ENCODE assay signal across 13 cellular contexts in the genomic region with DNA sequence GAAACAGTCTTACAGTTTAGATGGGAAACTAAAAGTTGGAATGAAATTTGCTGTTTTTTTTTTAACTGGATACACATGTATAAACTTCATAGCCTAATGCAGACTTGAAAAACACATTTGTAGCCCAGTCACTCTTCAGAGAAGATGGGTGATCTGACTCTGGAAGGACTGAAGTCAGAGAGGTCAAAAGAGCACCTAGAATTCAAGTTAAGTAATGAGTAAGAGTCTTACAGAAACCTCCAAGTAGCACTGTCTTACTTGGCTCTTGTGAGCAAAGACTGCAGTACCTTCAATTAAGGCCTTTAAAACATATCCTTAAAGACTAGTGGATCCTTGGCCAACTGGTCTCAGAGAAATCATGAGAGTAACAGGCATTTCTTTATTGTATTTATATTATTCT. TPM values are rescaled to one million over a fixed set of nuclear protein-coding genes. Genes with fewer than 3 reads are reported as not detected.
DNase-seq lines count a peak whose midpoint lies in the region; ATAC-seq, FAIRE-seq and TF ChIP-seq lines count a peak whose summit lies in the region.
"Had no signal": no experiment of that assay in that cellular context is flagged by ENCODE, and none has a peak within 500 bp of the region (broad histone marks: within the 10 kb centered on the region; RNA-seq: fewer than 3 reads in every experiment).

No MANE protein-coding gene starts in this region.

- DNase-seq in M059J (ENCODE audit: low read depth), result peak; percentile 1
- no peak for DNase-seq in neural crest cell (ENCODE audit: low read depth, low spot score)
- DNase-seq in activated naive CD4-positive, alpha-beta T cell treated with anti-CD3 and anti-CD28 coated beads, Interleukin-2, amount 10 ng/mL, durations not matched to agents 7 days and 5 days, result no peak
- no peak for DNase-seq in ascending aorta (ENCODE audit: low spot score in 2 of 2)
- DNase-seq: Caco-2; CD8-positive, alpha-beta memory T cell; DMS53; HCEC 1CT; HFFc6 had no signal

- no peaks in the 10 kb centered on the region for H3K4me1 ChIP-seq in ascending aorta
- H3K4me1 ChIP-seq: A549, Caco-2 had no signal

- TF ChIP-seq CTCF in neural crest cell (conservative IDR thresholded peaks at IDR 0.05) (no peak), ascending aorta (IDR thresholded peaks at IDR 0.05) (no peak)

- no peaks in the 10 kb centered on the region for H3K4me1 Mint-ChIP-seq in neural crest cell
- H3K4me1 Mint-ChIP-seq in activated naive CD4-positive, alpha-beta T cell treated with anti-CD3 and anti-CD28 coated beads, Interleukin-2, amount 10 ng/mL, durations not matched to agents 7 days and 5 days, result no peaks in the 10 kb centered on the region
- H3K4me1 Mint-ChIP-seq: CD14-positive monocyte had no signal

- no peaks in the 10 kb centered on the region for H3K27me3 Mint-ChIP-seq in neural crest cell (ENCODE audit: low read depth)
- no peaks in the 10 kb centered on the region for H3K27me3 Mint-ChIP-seq in activated naive CD4-positive, alpha-beta T cell treated with anti-CD3 and anti-CD28 coated beads, Interleukin-2, amount 10 ng/mL, durations not matched to agents 7 days and 5 days
- H3K27me3 Mint-ChIP-seq: CD8-positive, alpha-beta memory T cell had no signal

- CTCF ChIA-PET in activated naive CD4-positive, alpha-beta T cell treated with anti-CD3 and anti-CD28 coated beads, Interleukin-2, amount 10 ng/mL, durations not matched to agents 7 days and 5 days (lab: Charles Lee), result no interaction called here

- H3K36me3 Mint-ChIP-seq in neural crest cell (ENCODE audit: low read depth), result peaks cover 8% of the 10 kb centered on the region
- H3K36me3 Mint-ChIP-seq in activated naive CD4-positive, alpha-beta T cell treated with anti-CD3 and anti-CD28 coated beads, Interleukin-2, amount 10 ng/mL, durations not matched to agents 7 days and 5 days, result peaks cover 35% of the 10 kb centered on the region

- no peaks in the 10 kb centered on the region for H3K9me3 Mint-ChIP-seq in neural crest cell
- no peaks in the 10 kb centered on the region for H3K9me3 Mint-ChIP-seq in activated naive CD4-positive, alpha-beta T cell treated with anti-CD3 and anti-CD28 coated beads, Interleukin-2, amount 10 ng/mL, durations not matched to agents 7 days and 5 days
- H3K9me3 Mint-ChIP-seq: CD8-positive, alpha-beta memory T cell; HFFc6 had no signal

- no peak overlapping the region for H3K27ac ChIP-seq in ascending aorta
- H3K27ac ChIP-seq: A549 had no signal

- no peaks in the 10 kb centered on the region for H3K9me3 ChIP-seq in ascending aorta
- H3K9me3 ChIP-seq: A549, Caco-2 had no signal

- no peak overlapping the region for H3K4me3 ChIP-seq in ascending aorta
- H3K4me3 ChIP-seq: A549 had no signal

- peak; percentile 85 for FAIRE-seq in endometrium (lab: Jason Lieb, UNC)
- FAIRE-seq: A549 had no signal

- no peak for ATAC-seq in GM19023 (IDR thresholded peaks at IDR 0.05; ENCODE audit: unreplicated experiment)
- ATAC-seq: A549 had no signal

- H3K27ac Mint-ChIP-seq in neural crest cell (ENCODE audit: unreplicated experiment), result peak overlapping the region; percentile 22
- H3K27ac Mint-ChIP-seq in activated naive CD4-positive, alpha-beta T cell treated with anti-CD3 and anti-CD28 coated beads, Interleukin-2, amount 10 ng/mL, durations not matched to agents 7 days and 5 days, result no peak overlapping the region
- H3K27ac Mint-ChIP-seq: CD14-positive monocyte, HFFc6 had no signal

- no peaks in the 10 kb centered on the region for H3K27me3 ChIP-seq in ascending aorta

- H3K36me3 ChIP-seq in ascending aorta, result peaks cover 21 to 63% of the 10 kb centered on the region in 2 donors

- H3K4me3 Mint-ChIP-seq in neural crest cell, result no peak overlapping the region
- H3K4me3 Mint-ChIP-seq in activated naive CD4-positive, alpha-beta T cell treated with anti-CD3 and anti-CD28 coated beads, Interleukin-2, amount 10 ng/mL, durations not matched to agents 7 days and 5 days, result no peak overlapping the region
- H3K4me3 Mint-ChIP-seq: CD14-positive monocyte; CD8-positive, alpha-beta memory T cell; HFFc6 had no signal

- intact Hi-C loops in ascending aorta (cut with DNase I), result no loop called here

RNA-seq across cellular contexts. Expression of gene TRAPPC8, which starts 41.9 kb away (rescaled TPM):
- total RNA-seq in M059J (2014; rRNA removed; shearing (Covaris generic)), result 23.8 and 34.4 TPM in 2 replicates
- total RNA-seq in neural crest cell (27.7 and 31.2 TPM in 2 replicates), ascending aorta (6.8 TPM)
